ENCODE assay signal across 1 cellular context in genomic region chr1:205665216-205665757, GRCh38.
TF ChIP-seq lines count a peak whose summit lies in the region.

No MANE protein-coding gene starts in this region.

TF ChIP-seq in K562, 482 proteins besides CTCF, POLR2A, EP300 and RAD21 (continued from another document):
- no peak for TF ChIP-seq TRIM25 (IDR thresholded peaks at IDR 0.05; ENCODE audit: borderline replicate concordance)
